8 cellular contexts compared by ENCODE assay signal in the genomic region with DNA sequence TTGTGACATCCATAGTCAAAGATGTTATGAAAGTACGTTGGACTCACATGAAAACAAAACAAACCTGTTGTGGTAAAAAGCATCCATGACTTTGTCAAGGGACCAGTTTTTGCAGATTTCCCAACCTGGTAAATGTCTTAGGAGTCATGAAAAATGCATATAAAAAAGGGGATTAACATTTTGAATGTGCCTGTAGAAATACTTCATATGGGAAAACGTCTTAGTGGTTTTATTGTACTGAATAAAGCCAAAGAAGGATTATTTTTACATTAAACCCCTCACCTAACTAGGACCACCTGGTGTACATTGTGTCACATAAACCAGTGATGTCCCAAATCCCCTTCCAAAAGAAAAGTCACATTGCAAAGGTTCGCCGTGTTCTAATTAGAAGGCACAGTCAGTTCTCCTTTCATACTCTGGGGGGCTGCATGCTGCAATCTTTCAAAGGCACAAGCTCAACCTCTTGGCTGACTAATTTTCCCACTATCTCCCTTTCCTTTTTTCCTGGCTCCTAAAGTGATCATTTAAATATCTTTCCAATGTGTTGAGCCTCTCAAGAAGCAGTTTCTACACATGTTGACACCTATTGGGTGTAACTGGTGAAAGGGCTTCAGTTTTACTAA.
A peak's percentile ranks its signal among the peaks of the same experiment; 100 is the strongest.
DNase-seq lines count a peak whose midpoint lies in the region; ATAC-seq and TF ChIP-seq lines count a peak whose summit lies in the region.

No MANE protein-coding gene starts in this region.

- no peaks in the 10 kb centered on the region for H3K36me3 ChIP-seq in left ventricle myocardium inferior

- no peaks in the 10 kb centered on the region for H3K9me3 ChIP-seq in left ventricle myocardium inferior (replicated peaks)

- no peaks in the 10 kb centered on the region for H3K27me3 ChIP-seq in left ventricle myocardium inferior (ENCODE audit: low read depth)

- no peak for DNase-seq in Right ventricle myocardium inferior (ENCODE audit: missing footprints)
- no peak for DNase-seq in cardiac septum (ENCODE audit: low spot score)
- DNase-seq in RWPE1 (ENCODE audit: low spot score), result peak; percentile 8
- no peak for DNase-seq in left ventricle myocardium inferior
- no peak for DNase-seq in activated gamma-delta T cell (lab: John Stamatoyannopoulos, UW)
- DNase-seq in activated naive CD4-positive, alpha-beta T cell (lab: John Stamatoyannopoulos, UW), result no peak

- peaks cover 36% of the 10 kb centered on the region for H3K4me1 ChIP-seq in left ventricle myocardium inferior

- no peak overlapping the region for H3K27ac ChIP-seq in RWPE1
- no peak overlapping the region for H3K27ac ChIP-seq in left ventricle myocardium inferior (replicated peaks)

- ATAC-seq in Right ventricle myocardium inferior (peak; percentile 62), HG03520 (IDR thresholded peaks at IDR 0.05; ENCODE audit: unreplicated experiment) (no peak), GM21390 (IDR thresholded peaks at IDR 0.05; ENCODE audit: unreplicated experiment) (no peak)

- H3K4me3 ChIP-seq in left ventricle myocardium inferior, result no peak overlapping the region

- intact Hi-C loops in Right ventricle myocardium inferior (cut with DNase I), result loop anchor here (5.0 kb wide), 2 partner anchors 347 to 412 kb away; no protein-coding TSS in a partner anchor
- intact Hi-C loops in cardiac septum (cut with DNase I), result no loop called here
- intact Hi-C loops in left ventricle myocardium inferior (cut with micrococcal nuclease), result no loop called here

- CTCF ChIA-PET in RWPE1 (lab: Yijun Ruan, JAX), result interaction anchor here (0.5 kb wide), 1 partner anchor 408 kb away, joined by 7 read pairs; no protein-coding TSS in a partner anchor

- POLR2A ChIA-PET in RWPE1 (lab: Yijun Ruan, JAX; ENCODE audit: low non-redundant PET), result no interaction called here

- TF ChIP-seq CTCF in RWPE1 (conservative IDR thresholded peaks at IDR 0.05; ENCODE audit: low read depth) (peak; percentile 38), left ventricle myocardium inferior (IDR thresholded peaks at IDR 0.05; ENCODE audit: borderline replicate concordance) (peak; percentile 62)
